Comparison of ENCODE assay signal across 1 cellular context in genomic region chr4:6857009-6857882, GRCh38.
TF ChIP-seq lines count a peak whose summit lies in the region.

No MANE protein-coding gene starts in this region.

TF ChIP-seq in HepG2, 621 proteins besides CTCF, POLR2A, EP300 and RAD21:
- no peak for TF ChIP-seq SAP130 (CRISPR knock-in tag; IDR thresholded peaks at IDR 0.05; ENCODE audit: low read depth)
- no peak for TF ChIP-seq DZIP1 (CRISPR knock-in tag; IDR thresholded peaks at IDR 0.05)
- TF ChIP-seq ZFP90 (CRISPR knock-in tag; IDR thresholded peaks at IDR 0.05; ENCODE audit: borderline replicate concordance) = no peak
- TF ChIP-seq MTERF4 (CRISPR knock-in tag; IDR thresholded peaks at IDR 0.05) = no peak
- no peak for TF ChIP-seq RBM39 (IDR thresholded peaks at IDR 0.05; ENCODE audit: low read depth, low read length, poor library complexity, severe bottlenecking)
TF ChIP-seq in HepG2: peak in this region for 0.
